ENCODE assay signal across 1 cellular context in the genomic region with DNA sequence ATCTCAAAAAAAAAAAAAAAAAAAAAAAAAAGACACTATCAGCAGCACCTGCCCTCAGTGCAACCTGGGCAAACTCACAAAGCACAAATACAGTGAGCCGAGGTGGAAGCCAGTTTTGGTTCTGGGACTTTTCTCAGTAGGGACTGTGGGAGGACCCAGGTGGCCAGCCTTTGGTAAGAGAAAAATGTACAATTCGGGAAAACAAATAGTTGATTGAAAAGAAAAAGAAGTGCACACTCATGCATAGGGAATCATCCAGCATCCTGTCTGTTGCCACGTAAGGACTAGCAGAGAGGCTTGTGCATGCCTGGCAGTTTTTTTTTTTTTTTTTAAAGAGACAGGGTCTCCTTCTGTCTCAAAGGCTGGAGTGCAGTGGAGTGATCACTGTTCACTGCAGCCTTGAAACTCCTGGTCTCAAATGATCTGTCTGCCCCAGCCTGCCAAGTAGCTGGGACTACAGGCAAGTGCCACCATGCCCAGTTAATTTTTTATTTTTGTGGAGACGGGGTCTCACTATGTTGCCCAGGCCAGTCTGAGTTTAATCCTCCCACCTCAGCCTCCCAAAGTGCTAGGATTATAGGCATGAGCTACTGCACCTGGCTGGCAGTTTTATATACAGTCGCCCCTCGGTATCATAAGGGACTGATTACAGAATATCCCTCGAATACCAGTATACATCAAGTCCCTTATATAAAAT.
TF ChIP-seq lines count a peak whose summit lies in the region.

No MANE protein-coding gene starts in this region.

TF ChIP-seq in K562, 482 proteins besides CTCF, POLR2A, EP300 and RAD21:
- TF ChIP-seq BCL6 (CRISPR knock-in tag; IDR thresholded peaks at IDR 0.05) = no peak
- 0 out of 2 replicates have a peak, but pooled peaks have one; percentile 23 for TF ChIP-seq BCOR (IDR thresholded peaks at IDR 0.05)
- TF ChIP-seq ZFP91 (CRISPR knock-in tag; IDR thresholded peaks at IDR 0.05) = peak; percentile 45; the same call in 1 of the 2 replicates
- TF ChIP-seq ZBTB8A (IDR thresholded peaks at IDR 0.05; ENCODE audit: partially characterized antibody) = no peak
- TF ChIP-seq, protein P1, sequence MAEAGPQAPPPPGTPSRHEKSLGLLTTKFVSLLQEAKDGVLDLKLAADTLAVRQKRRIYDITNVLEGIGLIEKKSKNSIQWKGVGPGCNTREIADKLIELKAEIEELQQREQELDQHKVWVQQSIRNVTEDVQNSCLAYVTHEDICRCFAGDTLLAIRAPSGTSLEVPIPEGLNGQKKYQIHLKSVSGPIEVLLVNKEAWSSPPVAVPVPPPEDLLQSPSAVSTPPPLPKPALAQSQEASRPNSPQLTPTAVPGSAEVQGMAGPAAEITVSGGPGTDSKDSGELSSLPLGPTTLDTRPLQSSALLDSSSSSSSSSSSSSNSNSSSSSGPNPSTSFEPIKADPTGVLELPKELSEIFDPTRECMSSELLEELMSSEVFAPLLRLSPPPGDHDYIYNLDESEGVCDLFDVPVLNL (CRISPR knock-in tag; IDR thresholded peaks at IDR 0.05; ENCODE audit: low read depth) = no peak
- TF ChIP-seq VEZF1 (CRISPR knock-in tag; IDR thresholded peaks at IDR 0.05) = no peak
- TF ChIP-seq EGR1 (conservative IDR thresholded peaks at IDR 0.05) = no peak
- TF ChIP-seq CHD1 (IDR thresholded peaks at IDR 0.05; ENCODE audit: low read length) = no peak
- TF ChIP-seq ZNF583 (CRISPR knock-in tag; IDR thresholded peaks at IDR 0.05) = no peak
- TF ChIP-seq ZNF384 (IDR thresholded peaks at IDR 0.05; ENCODE audit: low read depth, low read length) = peak; percentile 91
- no peak for TF ChIP-seq PURB (CRISPR knock-in tag; IDR thresholded peaks at IDR 0.05; ENCODE audit: low read depth)
- no peak for TF ChIP-seq FOS (IDR thresholded peaks at IDR 0.05; ENCODE audit: extremely low read depth, insufficient read length)
- TF ChIP-seq EWSR1 (IDR thresholded peaks at IDR 0.05; ENCODE audit: borderline replicate concordance, low read depth, partially characterized antibody) = no peak
- TF ChIP-seq ZNF121 (CRISPR knock-in tag; conservative IDR thresholded peaks at IDR 0.05) = peak; percentile 24; the same call in 1 of the 2 replicates
- TF ChIP-seq NBN (IDR thresholded peaks at IDR 0.05; ENCODE audit: low read depth) = no peak
